ENCODE assay signal across 34 cellular contexts in genomic region chr9:92395617-92396016, GRCh38. TPM values are rescaled to one million over a fixed set of nuclear protein-coding genes. Genes with fewer than 3 reads are reported as not detected.
DNase-seq lines count a peak whose midpoint lies in the region; ATAC-seq, FAIRE-seq and TF ChIP-seq lines count a peak whose summit lies in the region.
"Had no signal": no experiment of that assay in that cellular context is flagged by ENCODE, and none has a peak within 500 bp of the region (broad histone marks: within the 10 kb centered on the region; RNA-seq: fewer than 3 reads in every experiment).

No MANE protein-coding gene starts in this region.

- H3K4me3 ChIP-seq in IMR-90 (ENCODE audit: insufficient read depth, low read depth, low read length) (no peak overlapping the region), ascending aorta (no peak overlapping the region), small intestine (ENCODE audit: low read depth in 1 of 2, low read length in 2 of 2) (no peak overlapping the region)
- H3K4me3 ChIP-seq: BLaER1, GM12878 had no signal

- TF ChIP-seq POLR2A in H54 (IDR thresholded peaks at IDR 0.05; ENCODE audit: low read depth, low read length) (no peak), IMR-90 (IDR thresholded peaks at IDR 0.05; ENCODE audit: low read depth, low read length) (no peak)

- no peak overlapping the region for H2BK5ac ChIP-seq in IMR-90 (ENCODE audit: low read depth, low read length, poor library complexity, severe bottlenecking)

- no peaks in the 10 kb centered on the region for H3K4me1 Mint-ChIP-seq in activated CD4-positive, alpha-beta memory T cell treated with anti-CD3 and anti-CD28 coated beads, Interleukin-2, amount 10 ng/mL, durations not matched to agents 7 days and 5 days
- H3K4me1 Mint-ChIP-seq: CD14-positive monocyte; CD4-positive, alpha-beta memory T cell; CD8-positive, alpha-beta memory T cell had no signal

- H3K36me3 ChIP-seq in IMR-90 (ENCODE audit: control insufficient read depth, insufficient read depth, low read length) (no peaks in the 10 kb centered on the region), ascending aorta (peaks cover 21 to 42% of the 10 kb centered on the region in 2 donors), small intestine (ENCODE audit: control insufficient read depth in 2 of 2, insufficient read depth in 2 of 2, low read length in 2 of 2) (no peaks in the 10 kb centered on the region)
- H3K36me3 ChIP-seq: BE2C, BLaER1 had no signal

- H3K23ac ChIP-seq in IMR-90 (ENCODE audit: low read depth, low read length): no peak overlapping the region

- CTCF ChIA-PET in IMR-90 (lab: Yijun Ruan, JAX): interaction anchor here (0.6 kb wide), 1 partner anchor 9 kb away, joined by 3 read pairs; no protein-coding TSS in a partner anchor
- CTCF ChIA-PET in activated CD4-positive, alpha-beta memory T cell treated with anti-CD3 and anti-CD28 coated beads, Interleukin-2, amount 10 ng/mL, durations not matched to agents 7 days and 5 days (lab: Charles Lee): no interaction called here

- TF ChIP-seq CTCF in IMR-90 (conservative IDR thresholded peaks at IDR 0.05; ENCODE audit: low read depth, low read length) (no peak), ascending aorta (IDR thresholded peaks at IDR 0.05) (no peak)

- no peak overlapping the region for H2AK9ac ChIP-seq in IMR-90 (replicated peaks; ENCODE audit: low read depth, low read length, poor library complexity)

- TF ChIP-seq RAD21 in IMR-90 (IDR thresholded peaks at IDR 0.05; ENCODE audit: low read length): no peak

- H3K9me3 Mint-ChIP-seq in activated CD4-positive, alpha-beta memory T cell treated with anti-CD3 and anti-CD28 coated beads, Interleukin-2, amount 10 ng/mL, durations not matched to agents 7 days and 5 days: no peaks in the 10 kb centered on the region
- H3K9me3 Mint-ChIP-seq: CD4-positive, CD25-positive, alpha-beta regulatory T cell; CD8-positive, alpha-beta memory T cell had no signal

- no peak overlapping the region for H3K56ac ChIP-seq in IMR-90 (ENCODE audit: extremely low read depth, insufficient read depth, low read length)

- DNase-seq in H54 (ENCODE audit: insufficient read length, low spot score) (no peak), IMR-90 (no peak), ascending aorta (ENCODE audit: low spot score in 2 of 2) (no peak), myocyte (ENCODE audit: low read depth) (peak; percentile 22), small intestine (no peak), GM19238 (ENCODE audit: insufficient read length, low spot score) (no peak)
- DNase-seq in activated CD4-positive, alpha-beta memory T cell treated with anti-CD3 and anti-CD28 coated beads, Interleukin-2, amount 10 ng/mL, durations not matched to agents 7 days and 5 days: no peak
- no peak for DNase-seq in activated CD8-positive, alpha-beta memory T cell treated with anti-CD3 and anti-CD28 coated beads for 24 hours
- DNase-seq: 8988T; ACHN; BE2C; C1 segment of cervical spinal cord; CD4-positive, alpha-beta memory T cell; CD4-positive, CD25-positive, alpha-beta regulatory T cell; CD8-positive, alpha-beta memory T cell; COR-L47; DMS 273 treated with DMSO at 0.1 percent for 48 hours; DMS153; DMS53; DMS79; DND-41; EL; GDM1 had no signal

- no peak overlapping the region for H3K27ac Mint-ChIP-seq in activated CD4-positive, alpha-beta memory T cell treated with anti-CD3 and anti-CD28 coated beads, Interleukin-2, amount 10 ng/mL, durations not matched to agents 7 days and 5 days
- H3K27ac Mint-ChIP-seq: CD14-positive monocyte; CD4-positive, CD25-positive, alpha-beta regulatory T cell; CD8-positive, alpha-beta memory T cell had no signal

- intact Hi-C loops in IMR-90 (cut with micrococcal nuclease) (no loop called here), ascending aorta (cut with DNase I) (loop anchor here (5.0 kb wide), 1 partner anchor 67 kb away; no protein-coding TSS in a partner anchor)

- H3K27ac ChIP-seq in IMR-90 (ENCODE audit: insufficient read depth, low read length) (no peak overlapping the region), ascending aorta (peak overlapping the region; percentile 47 to 83), small intestine (ENCODE audit: low read depth in 1 of 2, low read length in 1 of 2) (no peak overlapping the region)
- H3K27ac ChIP-seq: BLaER1 had no signal

- H3K4me3 Mint-ChIP-seq in activated CD4-positive, alpha-beta memory T cell treated with anti-CD3 and anti-CD28 coated beads, Interleukin-2, amount 10 ng/mL, durations not matched to agents 7 days and 5 days: no peak overlapping the region
- H3K4me3 Mint-ChIP-seq: CD14-positive monocyte; CD4-positive, alpha-beta memory T cell; CD4-positive, CD25-positive, alpha-beta regulatory T cell; CD8-positive, alpha-beta memory T cell had no signal

- no peak overlapping the region for H2BK120ac ChIP-seq in IMR-90 (ENCODE audit: low read depth, low read length)

- no peak overlapping the region for H3K4me2 ChIP-seq in IMR-90 (ENCODE audit: low read depth, low read length)
- H3K4me2 ChIP-seq: BLaER1 had no signal

- no peaks in the 10 kb centered on the region for H3K27me3 ChIP-seq in IMR-90 (ENCODE audit: control insufficient read depth, insufficient read depth, low read length)
- no peaks in the 10 kb centered on the region for H3K27me3 ChIP-seq in ascending aorta
- no peaks in the 10 kb centered on the region for H3K27me3 ChIP-seq in small intestine (ENCODE audit: control insufficient read depth in 2 of 2, insufficient read depth in 2 of 2, low read length in 2 of 2)
- H3K27me3 ChIP-seq: BE2C, BLaER1 had no signal

- H3K9me3 ChIP-seq in IMR-90 (ENCODE audit: control insufficient read depth, insufficient read depth, low read length) (no peaks in the 10 kb centered on the region), ascending aorta (no peaks in the 10 kb centered on the region), small intestine (ENCODE audit: control insufficient read depth, low read depth) (no peaks in the 10 kb centered on the region)
- H3K9me3 ChIP-seq: BE2C, BLaER1 had no signal

- FAIRE-seq in H54 (lab: Jason Lieb, UNC) (peak; percentile 43), small intestine (lab: Jason Lieb, UNC) (no peak)
- FAIRE-seq: A204.1, GM12878, GM12892, GM18507, GM19239 had no signal

- H2AK5ac ChIP-seq in IMR-90 (ENCODE audit: low read depth, low read length): no peak overlapping the region

- no peak overlapping the region for H4K5ac ChIP-seq in IMR-90 (ENCODE audit: low read depth, low read length)

- no TSS peak for BruUV-seq in IMR-90 (replicated peaks; lab: Mats Ljungman, UMichigan)

- no peaks in the 10 kb centered on the region for H3K27me3 Mint-ChIP-seq in activated CD4-positive, alpha-beta memory T cell treated with anti-CD3 and anti-CD28 coated beads, Interleukin-2, amount 10 ng/mL, durations not matched to agents 7 days and 5 days
- H3K27me3 Mint-ChIP-seq: CD4-positive, alpha-beta memory T cell; CD4-positive, CD25-positive, alpha-beta regulatory T cell; CD8-positive, alpha-beta memory T cell had no signal

- dilution Hi-C loops in IMR-90 (cut with HindIII; ENCODE audit: low sequenced_read_pairs, unreplicated experiment): no loop called here

- H2BK20ac ChIP-seq in IMR-90 (ENCODE audit: low read depth, low read length): no peak overlapping the region

- no peak for ATAC-seq in IMR-90 (ENCODE audit: low read depth)
- ATAC-seq: GM12878 had no signal

- no peaks in the 10 kb centered on the region for H4K20me1 ChIP-seq in IMR-90 (ENCODE audit: insufficient read depth, low read length)
- H4K20me1 ChIP-seq: BLaER1 had no signal

- in situ Hi-C loops in IMR-90 (cut with MboI; ENCODE audit: low sequenced_read_pairs): no loop called here

- H3K9me1 ChIP-seq in IMR-90 (ENCODE audit: insufficient read depth, low read length): no peaks in the 10 kb centered on the region

- H3K36me3 Mint-ChIP-seq in activated CD4-positive, alpha-beta memory T cell treated with anti-CD3 and anti-CD28 coated beads, Interleukin-2, amount 10 ng/mL, durations not matched to agents 7 days and 5 days (ENCODE audit: low read depth): no peaks in the 10 kb centered on the region
- H3K36me3 Mint-ChIP-seq: CD4-positive, alpha-beta memory T cell; CD4-positive, CD25-positive, alpha-beta regulatory T cell had no signal

- H3K9ac ChIP-seq in IMR-90 (ENCODE audit: low read depth, low read length): no peak overlapping the region
- H3K9ac ChIP-seq: BLaER1 had no signal

- WGBS in IMR-90 (ENCODE audit: extremely low coverage in 2 of 2, insufficient read length in 1 of 2), 2 experiments: no CpG with 5 or more reads among the region's 1 CpG
- 96 to 100% (median 100%) methylated on average over 1 of the region's 1 CpG for WGBS in small intestine, 3 donors

- no peak overlapping the region for H3K14ac ChIP-seq in IMR-90 (replicated peaks; ENCODE audit: low read depth, low read length)

- H2AFZ ChIP-seq in IMR-90 (replicated peaks; ENCODE audit: low read length, poor library complexity): no peak overlapping the region

- POLR2A ChIA-PET in IMR-90 (lab: Charles Lee; ENCODE audit: unreplicated experiment): no interaction called here
- POLR2A ChIA-PET in activated CD4-positive, alpha-beta memory T cell treated with anti-CD3 and anti-CD28 coated beads, Interleukin-2, amount 10 ng/mL, durations not matched to agents 7 days and 5 days (lab: Charles Lee): no interaction called here

- peaks cover 2% of the 10 kb centered on the region; the same call in 1 of the 2 replicates for H3K4me1 ChIP-seq in IMR-90 (ENCODE audit: control insufficient read depth, insufficient read depth, low read length)
- H3K4me1 ChIP-seq in ascending aorta: peaks cover 3 to 20% of the 10 kb centered on the region in 2 donors
- H3K4me1 ChIP-seq in small intestine (ENCODE audit: control insufficient read depth in 2 of 2, insufficient read depth in 1 of 2, low read depth in 1 of 2, low read length in 1 of 2): no peaks in the 10 kb centered on the region
- H3K4me1 ChIP-seq: BE2C, BLaER1 had no signal

- no peak overlapping the region for H4K8ac ChIP-seq in IMR-90 (ENCODE audit: low read depth in 2 of 2, low read length in 2 of 2)

- H4K91ac ChIP-seq in IMR-90 (ENCODE audit: insufficient read depth, low read depth, low read length): no peak overlapping the region

- H3K4ac ChIP-seq in IMR-90 (ENCODE audit: low read depth, low read length): no peak overlapping the region

- H3K18ac ChIP-seq in IMR-90 (ENCODE audit: low read depth, low read length): no peak overlapping the region

- H2BK15ac ChIP-seq in IMR-90 (ENCODE audit: low read depth, low read length): no peak overlapping the region

- no peaks in the 10 kb centered on the region for H3K79me1 ChIP-seq in IMR-90 (ENCODE audit: low read depth in 1 of 2, low read length in 2 of 2)

RNA-seq across cellular contexts. Expression of gene OGN, which starts 8.8 kb away (rescaled TPM):
- total RNA-seq in IMR-90 (2012; rRNA removed): under 0.01 TPM in 1 of 2 replicates, not detected in the other
- 0.10 TPM in 1 of 2 replicates, not detected in the other for polyA plus RNA-seq in IMR-90 (2012; rRNA removed)
- polyA plus RNA-seq in IMR-90 (2012; cell fraction: cytosol; rRNA removed): not detected in 2 replicates
- polyA plus RNA-seq in IMR-90 (2012; cell fraction: nucleus; rRNA removed; ENCODE audit: low replicate concordance): not detected in 2 replicates
- 156 TPM for total RNA-seq in ascending aorta
- total RNA-seq in myocyte: not detected in 2 replicates
- polyA plus RNA-seq in myocyte (2012): 0.13 TPM
- not detected for total RNA-seq in activated CD4-positive, alpha-beta memory T cell treated with anti-CD3 and anti-CD28 coated beads, Interleukin-2, amount 10 ng/mL, durations not matched to agents 7 days and 5 days
- polyA plus RNA-seq in small intestine: 1 to 10 TPM in 2 of 3 donors, not detected in 1; 1.1 to 6.7 TPM
- total RNA-seq: CD4-positive, alpha-beta memory T cell; CD8-positive, alpha-beta memory T cell; Daoy; G401 had no signal
- polyA plus RNA-seq: CD14-positive monocyte had no signal

RNA-seq across cellular contexts. Expression of gene OMD, which starts 28.7 kb away (rescaled TPM):
- total RNA-seq in IMR-90 (2012; rRNA removed) (not detected in 2 replicates), ascending aorta (36.2 TPM), myocyte (not detected in 2 replicates)
- polyA plus RNA-seq in IMR-90 (2012; rRNA removed) (not detected in 2 replicates), small intestine (1 to 10 TPM in 1 of 3 donors, under 1 TPM in 1, not detected in 1; 0.27 to 3.6 TPM)
- polyA plus RNA-seq in IMR-90 (2012; cell fraction: cytosol; rRNA removed): not detected in 2 replicates
- polyA plus RNA-seq in IMR-90 (2012; cell fraction: nucleus; rRNA removed; ENCODE audit: low replicate concordance): not detected in 2 replicates
- 0.16 TPM for polyA plus RNA-seq in myocyte (2012)
- not detected for total RNA-seq in activated CD4-positive, alpha-beta memory T cell treated with anti-CD3 and anti-CD28 coated beads, Interleukin-2, amount 10 ng/mL, durations not matched to agents 7 days and 5 days
- total RNA-seq: A673; CD4-positive, alpha-beta memory T cell; CD4-positive, CD25-positive, alpha-beta regulatory T cell; CD8-positive, alpha-beta memory T cell; Daoy; G401; GM12878 had no signal
- polyA plus RNA-seq: AG04450; CD14-positive monocyte; CD8-positive, alpha-beta memory T cell had no signal

Comparison
In these comparisons a context has a peak if more than half of its experiments do, and no peak if none do; other contexts are left out.
1. H3K27ac ChIP-seq: peak in ascending aorta (2 of 2); none in IMR-90 (single experiment) and small intestine (0 of 2).
2. RNA of gene OGN, which starts 8.8 kb away (total RNA-seq): 156 TPM in ascending aorta (single experiment); not detected in activated CD4-positive, alpha-beta memory T cell treated with anti-CD3 and anti-CD28 coated beads, Interleukin-2, amount 10 ng/mL, durations not matched to agents 7 days and 5 days, under 0.01 TPM in IMR-90 and not detected in myocyte; every median in the first group is over 100 times any median in the second.
3. RNA of gene OMD, which starts 28.7 kb away (total RNA-seq): 36.2 TPM in ascending aorta (single experiment); not detected in IMR-90, not detected in myocyte and not detected in activated CD4-positive, alpha-beta memory T cell treated with anti-CD3 and anti-CD28 coated beads, Interleukin-2, amount 10 ng/mL, durations not matched to agents 7 days and 5 days; every median in the first group is over 10 times any median in the second.